In the genomic region with DNA sequence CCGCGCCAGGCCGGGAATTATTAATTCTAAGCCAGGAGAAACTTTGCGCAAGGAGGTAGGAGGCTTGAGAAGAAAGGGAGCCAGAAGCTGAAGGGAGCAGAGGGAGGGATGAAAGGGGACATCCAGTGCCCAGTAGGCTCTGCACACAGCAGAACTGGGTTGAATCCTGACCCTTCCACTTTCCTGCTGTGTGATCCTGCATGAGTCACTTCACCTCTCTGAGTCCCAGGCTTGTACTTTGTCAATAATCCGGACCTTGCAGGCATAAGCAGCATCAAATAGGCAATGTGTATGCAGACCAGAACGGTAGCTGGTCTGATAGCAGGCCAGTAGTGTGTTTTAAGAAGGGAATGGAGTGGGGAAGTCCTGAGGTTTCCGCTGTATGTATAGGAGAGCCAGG, we compare ENCODE assay signal across 18 cellular contexts. TPM values are rescaled to one million over a fixed set of nuclear protein-coding genes. Genes with fewer than 3 reads are reported as not detected.
DNase-seq lines count a peak whose midpoint lies in the region; ATAC-seq and TF ChIP-seq lines count a peak whose summit lies in the region.
"Had no signal": no experiment of that assay in that cellular context is flagged by ENCODE, and none has a peak within 500 bp of the region (broad histone marks: within the 10 kb centered on the region; RNA-seq: fewer than 3 reads in every experiment).

No MANE protein-coding gene starts in this region.

- H3K9me3 Mint-ChIP-seq in CD4-positive, CD25-positive, alpha-beta regulatory T cell, result peaks cover 0 to 2% (median 0%) of the 10 kb centered on the region in 7 donors
- no peaks in the 10 kb centered on the region for H3K9me3 Mint-ChIP-seq in immature natural killer cell

- peaks cover 60% of the 10 kb centered on the region for H3K4me1 ChIP-seq in A673 (ENCODE audit: insufficient read depth, low read length, poor library complexity, severe bottlenecking)
- H3K4me1 ChIP-seq in CD4-positive, CD25-positive, alpha-beta regulatory T cell (ENCODE audit: control insufficient read depth, insufficient read depth, low read length, poor library complexity, severe bottlenecking), result peaks cover 49% of the 10 kb centered on the region
- H3K4me1 ChIP-seq: parathyroid adenoma had no signal

- H3K36me3 Mint-ChIP-seq in CD4-positive, CD25-positive, alpha-beta regulatory T cell, result peaks cover 3% of the 10 kb centered on the region
- H3K36me3 Mint-ChIP-seq in T-helper 17 cell (ENCODE audit: low read depth) (peaks cover 2% of the 10 kb centered on the region), immature natural killer cell (no peaks in the 10 kb centered on the region)

- peaks cover 15 to 67% (median 42%) of the 10 kb centered on the region in 4 donors for H3K4me1 Mint-ChIP-seq in CD4-positive, CD25-positive, alpha-beta regulatory T cell
- H3K4me1 Mint-ChIP-seq in T-helper 17 cell (peaks cover 45% of the 10 kb centered on the region), immature natural killer cell (peaks cover 38 to 55% of the 10 kb centered on the region in 2 donors)

- peak overlapping the region; percentile 32 for H3K27ac ChIP-seq in A673 (ENCODE audit: low read depth, low read length, poor library complexity, severe bottlenecking)
- H3K27ac ChIP-seq in CD4-positive, CD25-positive, alpha-beta regulatory T cell (ENCODE audit: insufficient read depth, low read length, poor library complexity, severe bottlenecking), result no peak overlapping the region
- H3K27ac ChIP-seq: KMS-11, parathyroid adenoma had no signal

- H3K9me3 ChIP-seq in A673 (ENCODE audit: low read depth, low read length, poor library complexity, severe bottlenecking) (no peaks in the 10 kb centered on the region), T-helper 17 cell (ENCODE audit: control insufficient read depth, low read length, poor library complexity, severe bottlenecking) (no peaks in the 10 kb centered on the region)
- no peaks in the 10 kb centered on the region for H3K9me3 ChIP-seq in CD4-positive, CD25-positive, alpha-beta regulatory T cell (ENCODE audit: control insufficient read depth in 2 of 2, low read length in 2 of 2)
- H3K9me3 ChIP-seq: ascending aorta, HAP-1, left lung, mucosa of descending colon had no signal

- no peak for TF ChIP-seq CTCF in A673 (conservative IDR thresholded peaks at IDR 0.05; ENCODE audit: low read depth, low read length)

- BruUV-seq in A673 (replicated peaks; lab: Mats Ljungman, UMichigan), result no TSS peak

- H3K36me3 ChIP-seq in A673 (ENCODE audit: insufficient read depth, low read length, poor library complexity, severe bottlenecking), result peaks cover 2% of the 10 kb centered on the region
- no peaks in the 10 kb centered on the region for H3K36me3 ChIP-seq in CD4-positive, CD25-positive, alpha-beta regulatory T cell (ENCODE audit: control insufficient read depth, insufficient read depth, low read length)
- H3K36me3 ChIP-seq: ascending aorta, HAP-1, left lung had no signal

- intact Hi-C loops in A673 (cut with micrococcal nuclease; ENCODE audit: unreplicated experiment), result loop anchor here (5.0 kb wide), 1 partner anchor 98 kb away; no protein-coding TSS in a partner anchor

- no peaks in the 10 kb centered on the region for H3K27me3 ChIP-seq in A673 (replicated peaks; ENCODE audit: insufficient read depth, low read depth, low read length, poor library complexity)
- H3K27me3 ChIP-seq in CD4-positive, CD25-positive, alpha-beta regulatory T cell (ENCODE audit: control insufficient read depth, insufficient read depth, low read length), result no peaks in the 10 kb centered on the region
- H3K27me3 ChIP-seq: ascending aorta, left lung had no signal

- peak overlapping the region; percentile 71 to 91 (median 76) for H3K4me3 Mint-ChIP-seq in CD4-positive, CD25-positive, alpha-beta regulatory T cell
- H3K4me3 Mint-ChIP-seq in T-helper 17 cell (peak overlapping the region; percentile 95), immature natural killer cell (peak overlapping the region; percentile 28 to 86 (median 55))

- H3K4me3 ChIP-seq in A673 (ENCODE audit: low read depth, low read length, poor library complexity, severe bottlenecking), result peak overlapping the region; percentile 98
- no peak overlapping the region for H3K4me3 ChIP-seq in CD4-positive, CD25-positive, alpha-beta regulatory T cell (ENCODE audit: low read depth, low read length)
- H3K4me3 ChIP-seq: mucosa of descending colon had no signal

- POLR2A ChIA-PET in A673 (lab: Charles Lee; ENCODE audit: low non-redundant PET), result no interaction called here

- CTCF ChIA-PET in A673 (lab: Charles Lee), result interaction anchor here (1.6 kb wide), 1 partner anchor 145 kb away, joined by 4 read pairs; no protein-coding TSS in a partner anchor

- DNase-seq in A673 (ENCODE audit: low spot score), result no peak
- DNase-seq in CD4-positive, CD25-positive, alpha-beta regulatory T cell, result peak in 1 of 3 donors; percentile 4
- DNase-seq in T-helper 17 cell, result no peak
- DNase-seq in immature natural killer cell, result no peak
- no peak for DNase-seq in DMS53 treated with DMSO at 0.1 percent for 48 hours (lab: John Stamatoyannopoulos, UW; ENCODE audit: unreplicated experiment)
- no peak for DNase-seq in activated CD4-positive, CD25-positive, alpha-beta regulatory T cell (lab: John Stamatoyannopoulos, UW)
- DNase-seq in NCI-H1417 treated with DMSO at 0.1 percent for 48 hours (lab: John Stamatoyannopoulos, UW), result no peak
- DNase-seq: activated effector memory CD4-positive, alpha-beta T cell treated with Interleukin-2 at 50 U/mL for 16 hours; glutamatergic neuron; left lung; NCI-H1092; NCI-H526; stimulated activated CD4-positive, alpha-beta T cell treated with anti-CD3 and anti-CD28 coated beads, Interleukin-1b, Interleukin-23, amount 100 ng/mL, for 48 hours had no signal

- no peak for ATAC-seq in CD4-positive, CD25-positive, alpha-beta regulatory T cell (ENCODE audit: low read depth in 2 of 2)
- ATAC-seq in T-helper 17 cell, result no peak
- ATAC-seq: mucosa of descending colon had no signal

- peaks cover 9% of the 10 kb centered on the region for H3K27me3 Mint-ChIP-seq in CD4-positive, CD25-positive, alpha-beta regulatory T cell
- H3K27me3 Mint-ChIP-seq in T-helper 17 cell, result no peaks in the 10 kb centered on the region
- H3K27me3 Mint-ChIP-seq in immature natural killer cell (ENCODE audit: low read depth in 3 of 3), result peaks cover 7 to 13% (median 8%) of the 10 kb centered on the region in 3 donors

- peak overlapping the region in 1 of 3 donors; percentile 42 for H3K27ac Mint-ChIP-seq in CD4-positive, CD25-positive, alpha-beta regulatory T cell
- H3K27ac Mint-ChIP-seq in T-helper 17 cell, result peak overlapping the region; percentile 93
- peak overlapping the region; percentile 0 to 96 (median 31) for H3K27ac Mint-ChIP-seq in immature natural killer cell

RNA-seq across cellular contexts. Expression of a gene that starts 25.5 kb away (rescaled TPM):
- total RNA-seq in A673 (2021), result 337 TPM in 2 replicates
- total RNA-seq in CD4-positive, CD25-positive, alpha-beta regulatory T cell, result 309 TPM
- 100 to 1,000 TPM; 118 to 163 (median 140) TPM for polyA plus RNA-seq in CD4-positive, CD25-positive, alpha-beta regulatory T cell
- total RNA-seq in T-helper 17 cell, result 100 to 1,000 TPM; 193 to 221 TPM
- polyA plus RNA-seq in immature natural killer cell, result 10 to 100 TPM; 39.7 to 88.9 (median 59.4) TPM
